ENCODE assay signal across 17 cellular contexts in genomic region chr9:110276827-110277226, GRCh38.
"Had no signal": no experiment of that assay in that cellular context is flagged by ENCODE, and none has a peak within 500 bp of the region (broad histone marks: within the 10 kb centered on the region; RNA-seq: fewer than 3 reads in every experiment).

No MANE protein-coding gene starts in this region.

- H3K36me3 Mint-ChIP-seq: naive B cell had no signal

- H3K4me1 Mint-ChIP-seq: naive B cell had no signal

- H3K27ac ChIP-seq: esophagus squamous epithelium, heart left ventricle, right atrium auricular region, stomach, thoracic aorta, transverse colon had no signal

- H3K27ac Mint-ChIP-seq: dendritic cell treated with granulocyte-macrophage colony-stimulating factor and Interleukin-4, amounts not matched to agents 40 ng/mL and 50 ng/mL, for 4 days; effector memory CD8-positive, alpha-beta T cell; naive B cell had no signal

- H3K36me3 ChIP-seq: esophagus squamous epithelium, heart left ventricle, right atrium auricular region, stomach, thoracic aorta, transverse colon had no signal

- H3K9me3 Mint-ChIP-seq: dendritic cell treated with granulocyte-macrophage colony-stimulating factor and Interleukin-4, amounts not matched to agents 40 ng/mL and 50 ng/mL, for 4 days; effector memory CD8-positive, alpha-beta T cell; naive B cell had no signal

- H3K9me3 ChIP-seq: esophagus squamous epithelium, heart left ventricle, right atrium auricular region, stomach, thoracic aorta, transverse colon had no signal

- DNase-seq: effector memory CD8-positive, alpha-beta T cell; esophagus squamous epithelium; foreskin melanocyte; heart left ventricle; hippocampal formation; left colon; mesendoderm; naive B cell; small intestine; stimulated activated CD4-positive, alpha-beta T cell treated with anti-CD3 and anti-CD28 coated beads, Interleukin-12 subunit alpha, Interleukin-12 subunit beta, amount 100 ng/mL, for 4 hours; stimulated activated naive CD4-positive, alpha-beta T cell; stomach; substantia nigra; transverse colon had no signal

- H3K27me3 Mint-ChIP-seq: dendritic cell treated with granulocyte-macrophage colony-stimulating factor and Interleukin-4, amounts not matched to agents 40 ng/mL and 50 ng/mL, for 4 days had no signal

- H3K27me3 ChIP-seq: esophagus squamous epithelium, heart left ventricle, right atrium auricular region, stomach, transverse colon had no signal

- H3K4me1 ChIP-seq: heart left ventricle, right atrium auricular region, stomach had no signal

- H3K4me3 Mint-ChIP-seq: dendritic cell treated with granulocyte-macrophage colony-stimulating factor and Interleukin-4, amounts not matched to agents 40 ng/mL and 50 ng/mL, for 4 days; effector memory CD8-positive, alpha-beta T cell; naive B cell had no signal

- ATAC-seq: effector memory CD8-positive, alpha-beta T cell; left colon had no signal

- H3K4me3 ChIP-seq: esophagus squamous epithelium, heart left ventricle, right atrium auricular region, stomach, thoracic aorta, transverse colon had no signal
